28 cellular contexts compared by ENCODE assay signal in the genomic region with DNA sequence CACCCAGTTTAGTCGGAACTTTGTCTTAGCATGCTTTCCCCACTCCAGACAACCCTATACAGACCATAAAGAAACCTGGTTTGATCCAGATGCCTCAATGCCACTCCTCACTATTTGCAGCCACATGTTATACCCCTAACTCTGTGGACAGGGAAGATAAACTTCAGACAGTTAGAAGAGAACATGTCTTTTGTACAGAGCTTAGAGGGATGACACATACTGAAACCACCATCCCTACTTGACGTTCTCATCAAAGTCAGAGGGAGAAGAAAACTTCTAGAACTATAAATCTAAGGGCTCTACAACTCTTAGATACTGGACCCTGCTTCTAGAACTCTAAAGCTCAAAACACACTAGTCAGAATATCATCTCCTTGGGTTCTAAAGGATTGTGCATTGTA. TPM values are rescaled to one million over a fixed set of nuclear protein-coding genes. Genes with fewer than 3 reads are reported as not detected.
"Had no signal": no experiment of that assay in that cellular context is flagged by ENCODE, and none has a peak within 500 bp of the region (broad histone marks: within the 10 kb centered on the region; RNA-seq: fewer than 3 reads in every experiment).

No MANE protein-coding gene starts in this region.

- ATAC-seq: esophagus mucosa; lower lobe of right lung; stimulated activated naive B cell treated with anti-CD40 and anti-IgM and Interleukin-4, amounts not matched to agents 10 μg/mL and 1 μg/mL and 100 μg/mL, for 72 hours had no signal

- H3K9me3 ChIP-seq: lower lobe of right lung, sigmoid colon, thoracic aorta, vagina had no signal

- H3K36me3 Mint-ChIP-seq: activated naive CD8-positive, alpha-beta T cell treated with anti-CD3 and anti-CD28 coated beads, Interleukin-2, amount 10 ng/mL, durations not matched to agents 7 days and 5 days; naive B cell; stimulated activated naive B cell treated with anti-CD40 and anti-IgM and Interleukin-4, amounts not matched to agents 10 μg/mL and 1 μg/mL and 100 μg/mL, for 72 hours; type B pancreatic cell had no signal

- H3K36me3 ChIP-seq: lower lobe of right lung, sigmoid colon, thoracic aorta, vagina had no signal

- DNase-seq: activated CD4-positive, alpha-beta T cell treated with anti-CD3 and anti-CD28 coated beads for 4 hours; activated CD4-positive, alpha-beta T cell treated with anti-CD3 and anti-CD28 coated beads, Interleukin-2, amount 50 U/mL, for 48 hours; activated CD4-positive, CD25-positive, alpha-beta regulatory T cell; activated CD8-positive, alpha-beta memory T cell treated with anti-CD3 and anti-CD28 coated beads, Interleukin-2, amount 50 U/mL, for 48 hours; activated effector memory CD4-positive, alpha-beta T cell treated with Interleukin-2 at 50 U/mL for 16 hours; activated naive CD4-positive, alpha-beta T cell treated with anti-CD3 and anti-CD28 coated beads for 36 hours; activated naive CD8-positive, alpha-beta T cell treated with anti-CD3 and anti-CD28 coated beads, Interleukin-2, amount 10 ng/mL, durations not matched to agents 7 days and 5 days; activated T-cell treated with anti-CD3 and anti-CD28 coated beads, Interleukin-2, amount 50 U/mL, for 48 hours; amygdala; dermis blood vessel endothelial cell; effector memory CD4-positive, alpha-beta T cell; islet precursor cell; lower lobe of right lung; naive B cell; retina; sigmoid colon; stimulated activated CD4-positive, alpha-beta T cell treated with anti-CD3 and anti-CD28 coated beads, Interleukin-2, amount 100 ng/mL, for 48 hours; stimulated activated CD8-positive, alpha-beta memory T cell treated with anti-CD3 and anti-CD28 coated beads, Interleukin-4, amount 100 ng/mL, for 48 hours; stimulated activated naive B cell treated with anti-CD40 and anti-IgM and Interleukin-4, amounts not matched to agents 10 μg/mL and 1 μg/mL and 100 μg/mL, for 72 hours; T1000 had no signal

- H3K4me3 Mint-ChIP-seq: activated naive CD4-positive, alpha-beta T cell treated with anti-CD3 and anti-CD28 coated beads for 36 hours; activated naive CD8-positive, alpha-beta T cell treated with anti-CD3 and anti-CD28 coated beads, Interleukin-2, amount 10 ng/mL, durations not matched to agents 7 days and 5 days; stimulated activated naive B cell treated with anti-CD40 and anti-IgM and Interleukin-4, amounts not matched to agents 10 μg/mL and 1 μg/mL and 100 μg/mL, for 72 hours; T-helper 1 cell treated with Interleukin-12 subunit alpha and Interleukin-12 subunit beta and Interleukin-4 antibody, amounts not matched to agents 30 μg/mL and 1 μg/mL, for 36 hours had no signal

- H3K9me3 Mint-ChIP-seq: activated naive CD4-positive, alpha-beta T cell treated with anti-CD3 and anti-CD28 coated beads for 36 hours; activated naive CD8-positive, alpha-beta T cell treated with anti-CD3 and anti-CD28 coated beads, Interleukin-2, amount 10 ng/mL, durations not matched to agents 7 days and 5 days; stimulated activated naive B cell treated with anti-CD40 and anti-IgM and Interleukin-4, amounts not matched to agents 10 μg/mL and 1 μg/mL and 100 μg/mL, for 72 hours; T-helper 1 cell treated with Interleukin-12 subunit alpha and Interleukin-12 subunit beta and Interleukin-4 antibody, amounts not matched to agents 30 μg/mL and 1 μg/mL, for 36 hours; type B pancreatic cell had no signal

- H3K4me3 ChIP-seq: lower lobe of right lung, sigmoid colon, thoracic aorta, vagina had no signal

- H3K27ac Mint-ChIP-seq: activated naive CD4-positive, alpha-beta T cell treated with anti-CD3 and anti-CD28 coated beads for 36 hours; activated naive CD8-positive, alpha-beta T cell treated with anti-CD3 and anti-CD28 coated beads, Interleukin-2, amount 10 ng/mL, durations not matched to agents 7 days and 5 days; naive B cell; progenitor cell of endocrine pancreas; stimulated activated naive B cell treated with anti-CD40 and anti-IgM and Interleukin-4, amounts not matched to agents 10 μg/mL and 1 μg/mL and 100 μg/mL, for 72 hours; T-helper 1 cell treated with Interleukin-12 subunit alpha and Interleukin-12 subunit beta and Interleukin-4 antibody, amounts not matched to agents 30 μg/mL and 1 μg/mL, for 36 hours; type B pancreatic cell had no signal

- H3K27ac ChIP-seq: lower lobe of right lung, sigmoid colon, thoracic aorta, vagina had no signal

RNA-seq across cellular contexts. Expression of a gene that starts 3.7 kb away (rescaled TPM):
- total RNA-seq: activated CD8-positive, alpha-beta memory T cell treated with anti-CD3 and anti-CD28 coated beads for 36 hours; activated naive CD4-positive, alpha-beta T cell treated with anti-CD3 and anti-CD28 coated beads for 36 hours; activated naive CD8-positive, alpha-beta T cell treated with anti-CD3 and anti-CD28 coated beads, Interleukin-2, amount 10 ng/mL, durations not matched to agents 7 days and 5 days; dermis blood vessel endothelial cell; esophagus mucosa; lower lobe of right lung; mesenteric fat pad; vagina had no signal
